16 cellular contexts compared by ENCODE assay signal in the genomic region with DNA sequence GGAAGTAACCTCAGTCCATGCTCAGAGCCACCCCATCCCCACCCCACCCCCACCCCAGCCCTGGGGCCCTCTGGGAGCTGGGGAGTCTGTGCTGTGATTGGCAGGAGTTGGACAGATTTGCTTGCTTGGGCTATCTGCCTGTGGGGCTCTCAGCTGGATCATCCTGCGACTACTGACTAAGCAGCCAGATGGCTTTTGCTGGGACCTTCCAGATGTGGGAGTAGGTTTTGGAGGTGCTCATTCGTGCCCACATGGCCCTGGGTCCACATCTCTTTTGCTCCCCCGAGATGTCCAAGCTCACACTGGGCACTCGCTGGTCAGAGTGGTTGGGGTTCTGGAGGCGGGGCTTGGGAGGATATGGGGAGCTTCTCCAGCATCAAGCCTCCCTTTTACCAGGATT.
DNase-seq lines count a peak whose midpoint lies in the region; ATAC-seq and TF ChIP-seq lines count a peak whose summit lies in the region.
"Had no signal": no experiment of that assay in that cellular context is flagged by ENCODE, and none has a peak within 500 bp of the region (broad histone marks: within the 10 kb centered on the region; RNA-seq: fewer than 3 reads in every experiment).

No MANE protein-coding gene starts in this region.

- in situ Hi-C loops in IMR-90 (cut with MboI; ENCODE audit: low sequenced_read_pairs): no loop called here
- in situ Hi-C loops in mammary epithelial cell (cut with MboI; ENCODE audit: low sequenced_read_pairs in 2 of 2): no loop called here

- H3K79me2 ChIP-seq in mammary epithelial cell (ENCODE audit: insufficient read depth, low read length): peaks cover 6% of the 10 kb centered on the region
- no peaks in the 10 kb centered on the region for H3K79me2 ChIP-seq in smooth muscle cell (ENCODE audit: low read depth)

- H4K20me1 ChIP-seq in IMR-90 (ENCODE audit: insufficient read depth, low read length) (no peaks in the 10 kb centered on the region), mammary epithelial cell (ENCODE audit: insufficient read depth, low read length) (no peaks in the 10 kb centered on the region), smooth muscle cell (ENCODE audit: low read depth) (peaks cover 50% of the 10 kb centered on the region)

- no peak for ATAC-seq in IMR-90 (ENCODE audit: low read depth)
- no peak for ATAC-seq in GM21619 (IDR thresholded peaks at IDR 0.05; ENCODE audit: unreplicated experiment)
- ATAC-seq in stimulated activated effector memory CD8-positive, alpha-beta T cell treated with anti-CD3 and anti-CD28 coated beads, Interleukin-12 subunit alpha, Interleukin-12 subunit beta, amount 100 ng/mL, for 72 hours: no peak

- TF ChIP-seq POLR2A in IMR-90 (IDR thresholded peaks at IDR 0.05; ENCODE audit: low read depth, low read length): no peak

- peak overlapping the region; percentile 93; the same call in 1 of the 2 replicates for H3K4ac ChIP-seq in IMR-90 (ENCODE audit: low read depth, low read length)

- no peak overlapping the region for H3K14ac ChIP-seq in IMR-90 (replicated peaks; ENCODE audit: low read depth, low read length)

- H3K4me2 ChIP-seq in IMR-90 (ENCODE audit: low read depth, low read length): no peak overlapping the region
- no peak overlapping the region for H3K4me2 ChIP-seq in mammary epithelial cell (ENCODE audit: insufficient read depth, low read depth, low read length)
- H3K4me2 ChIP-seq in smooth muscle cell: peak overlapping the region; percentile 47

- TF ChIP-seq CTCF in IMR-90 (conservative IDR thresholded peaks at IDR 0.05; ENCODE audit: low read depth, low read length) (no peak), mammary epithelial cell (conservative IDR thresholded peaks at IDR 0.05 in 1 of 2, IDR thresholded peaks at IDR 0.05 in 1 of 2; ENCODE audit: extremely low read depth in 1 of 2, insufficient read depth in 1 of 2, low read depth in 1 of 2, low read length in 2 of 2) (no peak), smooth muscle cell (IDR thresholded peaks at IDR 0.05; ENCODE audit: borderline replicate concordance, insufficient read depth, poor library complexity, severe bottlenecking) (no peak)

- H2AFZ ChIP-seq in IMR-90 (replicated peaks; ENCODE audit: low read length, poor library complexity): no peak overlapping the region
- H2AFZ ChIP-seq in mammary epithelial cell (ENCODE audit: low read depth, low read length): no peak overlapping the region
- H2AFZ ChIP-seq in smooth muscle cell (ENCODE audit: low read depth): no peak overlapping the region
- H2AFZ ChIP-seq: GM23248 had no signal

- peaks cover 0 to 15% of the 10 kb centered on the region in 2 experiments; a peak in 2 of 4 replicates for H3K79me1 ChIP-seq in IMR-90 (ENCODE audit: low read depth in 1 of 2, low read length in 2 of 2)

- no peaks in the 10 kb centered on the region for H3K9me3 ChIP-seq in IMR-90 (ENCODE audit: control insufficient read depth, insufficient read depth, low read length)
- no peaks in the 10 kb centered on the region for H3K9me3 ChIP-seq in mammary epithelial cell (replicated peaks; ENCODE audit: insufficient read depth, low read length)
- no peaks in the 10 kb centered on the region for H3K9me3 ChIP-seq in smooth muscle cell (replicated peaks; ENCODE audit: low read depth)

- H3K27ac Mint-ChIP-seq in stimulated activated effector memory CD8-positive, alpha-beta T cell treated with anti-CD3 and anti-CD28 coated beads, Interleukin-12 subunit alpha, Interleukin-12 subunit beta, amount 100 ng/mL, for 72 hours: no peak overlapping the region
- H3K27ac Mint-ChIP-seq: IgD-negative memory B cell had no signal

- no peaks in the 10 kb centered on the region for H3K36me3 Mint-ChIP-seq in stimulated activated effector memory CD8-positive, alpha-beta T cell treated with anti-CD3 and anti-CD28 coated beads, Interleukin-12 subunit alpha, Interleukin-12 subunit beta, amount 100 ng/mL, for 72 hours

- peak overlapping the region; percentile 87 for H2BK5ac ChIP-seq in IMR-90 (ENCODE audit: low read depth, low read length, poor library complexity, severe bottlenecking)

- H2BK20ac ChIP-seq in IMR-90 (ENCODE audit: low read depth, low read length): peak overlapping the region; percentile 92; the same call in 1 of the 2 replicates

- WGBS in IMR-90 (ENCODE audit: extremely low coverage in 2 of 2, insufficient read length in 1 of 2), 2 experiments: 100% methylated on average over 1 of the region's 5 CpGs; no CpG with 5 or more reads in 1 of the 2 experiments
- WGBS in mammary epithelial cell (ENCODE audit: low coverage, missing lambda C conversion rate): 95% methylated on average over 3 of the region's 5 CpGs
- WGBS in smooth muscle cell (ENCODE audit: low lambda C conversion rate): 78% methylated on average over 5 of the region's 5 CpGs

- no peak overlapping the region for H3K27ac ChIP-seq in IMR-90 (ENCODE audit: insufficient read depth, low read length)
- H3K27ac ChIP-seq in mammary epithelial cell (ENCODE audit: insufficient read depth, low read depth, low read length): peak overlapping the region; percentile 72
- peak overlapping the region; percentile 85 for H3K27ac ChIP-seq in smooth muscle cell (ENCODE audit: low read depth)
- H3K27ac ChIP-seq: GM23248 had no signal

- H3K27me3 ChIP-seq in IMR-90 (ENCODE audit: control insufficient read depth, insufficient read depth, low read length) (no peaks in the 10 kb centered on the region), mammary epithelial cell (ENCODE audit: insufficient read depth, low read length) (no peaks in the 10 kb centered on the region), smooth muscle cell (ENCODE audit: low read depth) (no peaks in the 10 kb centered on the region)

- H3K9me3 Mint-ChIP-seq in stimulated activated effector memory CD8-positive, alpha-beta T cell treated with anti-CD3 and anti-CD28 coated beads, Interleukin-12 subunit alpha, Interleukin-12 subunit beta, amount 100 ng/mL, for 72 hours: no peaks in the 10 kb centered on the region
- H3K9me3 Mint-ChIP-seq: IgD-negative memory B cell had no signal

- BruUV-seq in IMR-90 (replicated peaks; lab: Mats Ljungman, UMichigan) (no TSS peak), mammary epithelial cell (replicated peaks; lab: Mats Ljungman, UMichigan) (no TSS peak)

- H3K4me1 ChIP-seq in IMR-90 (ENCODE audit: control insufficient read depth, insufficient read depth, low read length) (peaks cover 21% of the 10 kb centered on the region), mammary epithelial cell (ENCODE audit: insufficient read depth, low read length) (peaks cover 33% of the 10 kb centered on the region), smooth muscle cell (ENCODE audit: low read depth) (peaks cover 42% of the 10 kb centered on the region)

- H3K9ac ChIP-seq in IMR-90 (ENCODE audit: low read depth, low read length) (no peak overlapping the region), mammary epithelial cell (ENCODE audit: insufficient read depth, low read length) (no peak overlapping the region), smooth muscle cell (ENCODE audit: low read depth) (no peak overlapping the region)
- H3K9ac ChIP-seq: GM23248 had no signal

- no peak for TF ChIP-seq RAD21 in IMR-90 (IDR thresholded peaks at IDR 0.05; ENCODE audit: low read length)

- no peak overlapping the region for H3K23ac ChIP-seq in IMR-90 (ENCODE audit: low read depth, low read length)

- H3F3A ChIP-seq in smooth muscle cell (ENCODE audit: low read depth): peaks cover 16% of the 10 kb centered on the region

- DNase-seq in NCI-H2171 treated with DMSO at 0.1 percent for 48 hours (lab: John Stamatoyannopoulos, UW) (peak; percentile 48), NCI-H2171 (lab: John Stamatoyannopoulos, UW) (no peak), IMR-90 (peak; percentile 23), mammary epithelial cell (no peak), smooth muscle cell (lab: John Stamatoyannopoulos, UW; ENCODE audit: unreplicated experiment) (no peak), H4 (ENCODE audit: low spot score) (no peak)
- no peak for DNase-seq in stimulated activated effector memory CD8-positive, alpha-beta T cell treated with anti-CD3 and anti-CD28 coated beads, Interleukin-12 subunit alpha, Interleukin-12 subunit beta, amount 100 ng/mL, for 72 hours (ENCODE audit: low spot score in 2 of 2)
- DNase-seq: DMS79, GM23248, MV-4-11, NCI-H1436, NCI-H2081 treated with DMSO at 0.1 percent for 48 hours, NCI-H226, NCI-H526 had no signal

- dilution Hi-C loops in IMR-90 (cut with HindIII; ENCODE audit: low sequenced_read_pairs, unreplicated experiment) (no loop called here), mammary epithelial cell (cut with HindIII; ENCODE audit: low sequenced_read_pairs) (no loop called here)

- H3K36me3 ChIP-seq in IMR-90 (ENCODE audit: control insufficient read depth, insufficient read depth, low read length) (no peaks in the 10 kb centered on the region; the same call in 1 of the 2 replicates), mammary epithelial cell (ENCODE audit: insufficient read depth, low read length) (no peaks in the 10 kb centered on the region), smooth muscle cell (ENCODE audit: low read depth) (no peaks in the 10 kb centered on the region)

- H3K18ac ChIP-seq in IMR-90 (ENCODE audit: low read depth, low read length): no peak overlapping the region

- H3K4me3 Mint-ChIP-seq in stimulated activated effector memory CD8-positive, alpha-beta T cell treated with anti-CD3 and anti-CD28 coated beads, Interleukin-12 subunit alpha, Interleukin-12 subunit beta, amount 100 ng/mL, for 72 hours: no peak overlapping the region

- H4K91ac ChIP-seq in IMR-90 (ENCODE audit: insufficient read depth, low read depth, low read length): peak overlapping the region; percentile 42

- H2BK15ac ChIP-seq in IMR-90 (ENCODE audit: low read depth, low read length): peak overlapping the region; percentile 68; the same call in 1 of the 3 replicates

- H3K56ac ChIP-seq in IMR-90 (ENCODE audit: extremely low read depth, insufficient read depth, low read length): no peak overlapping the region

- H3K4me3 ChIP-seq in IMR-90 (ENCODE audit: insufficient read depth, low read depth, low read length): no peak overlapping the region
- no peak overlapping the region for H3K4me3 ChIP-seq in mammary epithelial cell (replicated peaks in 1 of 3; ENCODE audit: insufficient read depth in 1 of 3, low read depth in 2 of 3, low read length in 3 of 3)
- H3K4me3 ChIP-seq in smooth muscle cell: no peak overlapping the region
- H3K4me3 ChIP-seq: GM23248 had no signal

- CTCF ChIA-PET in IMR-90 (lab: Yijun Ruan, JAX) (no interaction called here), mammary epithelial cell (lab: Charles Lee; ENCODE audit: low non-redundant PET) (no interaction called here)

- 0 out of 2 replicates have a peak overlapping the region, but pooled peaks have one; percentile 71 for H2AK5ac ChIP-seq in IMR-90 (ENCODE audit: low read depth, low read length)

- POLR2A ChIA-PET in IMR-90 (lab: Charles Lee; ENCODE audit: unreplicated experiment): no interaction called here

- no peak overlapping the region for H2AK9ac ChIP-seq in IMR-90 (replicated peaks; ENCODE audit: low read depth, low read length, poor library complexity)

- intact Hi-C loops in IMR-90 (cut with micrococcal nuclease) (loop anchor here (5.0 kb wide), 1 partner anchor 79 kb away; no protein-coding TSS in a partner anchor), mammary epithelial cell (cut with micrococcal nuclease) (loop anchor here (5.0 kb wide), 3 partner anchors 46 to 139 kb away; partner anchors contain the start of gene TSPAN9)

- peak overlapping the region; percentile 91; the same call in 1 of the 2 replicates for H2BK120ac ChIP-seq in IMR-90 (ENCODE audit: low read depth, low read length)

- H4K5ac ChIP-seq in IMR-90 (ENCODE audit: low read depth, low read length): no peak overlapping the region

- H4K8ac ChIP-seq in IMR-90 (ENCODE audit: low read depth in 2 of 2, low read length in 2 of 2): peak overlapping the region; percentile 52 to 57; a peak in 1 of 4 replicates

- peaks cover 19% of the 10 kb centered on the region for H3K9me1 ChIP-seq in IMR-90 (ENCODE audit: insufficient read depth, low read length)

- H3K4me1 Mint-ChIP-seq in stimulated activated effector memory CD8-positive, alpha-beta T cell treated with anti-CD3 and anti-CD28 coated beads, Interleukin-12 subunit alpha, Interleukin-12 subunit beta, amount 100 ng/mL, for 72 hours: no peaks in the 10 kb centered on the region

Comparison
In these comparisons a context has a peak if more than half of its experiments do, and no peak if none do; other contexts are left out.
1. DNase-seq: peak in NCI-H2171 treated with DMSO at 0.1 percent for 48 hours (single experiment) and IMR-90 (single experiment); none in NCI-H2171 (single experiment), mammary epithelial cell (single experiment), smooth muscle cell (single experiment), stimulated activated effector memory CD8-positive, alpha-beta T cell treated with anti-CD3 and anti-CD28 coated beads, Interleukin-12 subunit alpha, Interleukin-12 subunit beta, amount 100 ng/mL, for 72 hours (0 of 2) and H4 (single experiment).